32 cellular contexts compared by ENCODE assay signal in genomic region chr1:95186149-95186548, GRCh38. TPM values are rescaled to one million over a fixed set of nuclear protein-coding genes. Genes with fewer than 3 reads are reported as not detected.
"Had no signal": no experiment of that assay in that cellular context is flagged by ENCODE, and none has a peak within 500 bp of the region (broad histone marks: within the 10 kb centered on the region; RNA-seq: fewer than 3 reads in every experiment).

No MANE protein-coding gene starts in this region.

- H3K27me3 ChIP-seq: adrenal gland, ascending aorta, body of pancreas, brain microvascular endothelial cell, breast epithelium, cardiac muscle cell had no signal

- H3K27ac ChIP-seq: adrenal gland, ascending aorta, body of pancreas, brain microvascular endothelial cell, breast epithelium, cardiac muscle cell had no signal

- DNase-seq: activated effector memory CD4-positive, alpha-beta T cell treated with anti-CD3 and anti-CD28 coated beads, Interleukin-2, amount 50 U/mL, for 16 hours; activated effector memory CD4-positive, alpha-beta T cell treated with Interleukin-2 at 50 U/mL for 16 hours; activated gamma-delta T cell; activated gamma-delta T cell treated with Interleukin-2 at 50 U/mL for 16 hours; activated naive CD4-positive, alpha-beta T cell; activated naive CD4-positive, alpha-beta T cell treated with anti-CD3 and anti-CD28 coated beads for 36 hours; activated naive CD4-positive, alpha-beta T cell treated with anti-CD3 and anti-CD28 coated beads, Interleukin-2, amount 10 ng/mL, durations not matched to agents 7 days and 5 days; activated naive CD4-positive, alpha-beta T cell treated with anti-CD3 and anti-CD28 coated beads, Interleukin-2, amount 50 U/mL, for 16 hours; activated naive CD4-positive, alpha-beta T cell treated with Interleukin-2 at 50 U/mL for 16 hours; activated naive CD8-positive, alpha-beta T cell treated with anti-CD3 and anti-CD28 coated beads for 36 hours; activated naive CD8-positive, alpha-beta T cell treated with anti-CD3 and anti-CD28 coated beads, Interleukin-2, amount 10 ng/mL, durations not matched to agents 7 days and 5 days; activated naive CD8-positive, alpha-beta T cell treated with anti-CD3 and anti-CD28 coated beads, Interleukin-2, amount 50 U/mL, for 24 hours; activated T-cell treated with anti-CD3 and anti-CD28 coated beads, Interleukin-2, amount 50 U/mL, for 1 hour; activated T-cell treated with anti-CD3 and anti-CD28 coated beads, Interleukin-2, amount 50 U/mL, for 24 hours; activated T-cell treated with anti-CD3 and anti-CD28 coated beads, Interleukin-2, amount 50 U/mL, for 4 hours; activated T-cell treated with anti-CD3 and anti-CD28 coated beads, Interleukin-2, amount 50 U/mL, for 48 hours; activated T-cell treated with anti-CD3 and anti-CD28 coated beads, Interleukin-2, amount 50 U/mL, for 72 hours; adrenal gland; amniotic stem cell; amygdala; anterior cingulate cortex; aorta; body of pancreas; brain microvascular endothelial cell; caudate nucleus; central memory CD4-positive, alpha-beta T cell; cerebellar nuclear complex had no signal

- H3K4me3 ChIP-seq: adrenal gland, ascending aorta, body of pancreas, breast epithelium, cardiac muscle cell had no signal

- H3K36me3 ChIP-seq: adrenal gland, ascending aorta, brain microvascular endothelial cell, breast epithelium, cardiac muscle cell had no signal

- ATAC-seq: activated naive CD4-positive, alpha-beta T cell treated with anti-CD3 and anti-CD28 coated beads, Interleukin-2, amount 50 U/mL, for 72 hours; activated naive CD8-positive, alpha-beta T cell treated with anti-CD3 and anti-CD28 coated beads, Interleukin-2, amount 50 U/mL, for 24 hours; activated T-cell treated with anti-CD3 and anti-CD28 coated beads, Interleukin-2, amount 50 U/mL, for 4 hours; activated T-cell treated with anti-CD3 and anti-CD28 coated beads, Interleukin-2, amount 50 U/mL, for 72 hours; activated T-helper 17 cell treated with anti-CD3 and anti-CD28 coated beads, Interleukin-2, amount 50 U/mL, for 72 hours; body of pancreas had no signal

- H3K9me3 ChIP-seq: adrenal gland, ascending aorta, body of pancreas, breast epithelium had no signal

- H3K4me1 ChIP-seq: adrenal gland, ascending aorta, body of pancreas, breast epithelium had no signal

RNA-seq across cellular contexts. Expression of gene RWDD3, which starts 47.9 kb away (rescaled TPM):
- total RNA-seq: ascending aorta had no signal
